ENCODE assay signal across 25 cellular contexts in genomic region chr7:4574851-4575250, GRCh38.
DNase-seq lines count a peak whose midpoint lies in the region; ATAC-seq, FAIRE-seq and TF ChIP-seq lines count a peak whose summit lies in the region.
"Had no signal": no experiment of that assay in that cellular context is flagged by ENCODE, and none has a peak within 500 bp of the region (broad histone marks: within the 10 kb centered on the region; RNA-seq: fewer than 3 reads in every experiment).

No MANE protein-coding gene starts in this region.

- no peak overlapping the region for H3K27ac ChIP-seq in pancreas
- H3K27ac ChIP-seq: 22Rv1; A549; BLaER1 treated with 17β-estradiol and CSF1 and Interleukin-3, amounts not matched to agents 10 nM and 100 nM had no signal

- peaks cover 2% of the 10 kb centered on the region for H3K27me3 Mint-ChIP-seq in MCF 10A (ENCODE audit: insufficient read depth, unreplicated experiment)

- no peaks in the 10 kb centered on the region for H3K9me3 ChIP-seq in pancreas
- H3K9me3 ChIP-seq: BE2C, Caco-2 had no signal

- no peaks in the 10 kb centered on the region for H3K27me3 ChIP-seq in pancreas
- H3K27me3 ChIP-seq: BE2C; BLaER1 treated with 17β-estradiol and CSF1 and Interleukin-3, amounts not matched to agents 10 nM and 100 nM had no signal

- H3K36me3 Mint-ChIP-seq in MCF 10A (ENCODE audit: insufficient read depth, unreplicated experiment): no peaks in the 10 kb centered on the region
- H3K36me3 Mint-ChIP-seq: CD4-positive, alpha-beta memory T cell had no signal

- H3K9me3 Mint-ChIP-seq in MCF 10A (ENCODE audit: unreplicated experiment): no peaks in the 10 kb centered on the region

- no peak overlapping the region for H3K4me3 Mint-ChIP-seq in MCF 10A (ENCODE audit: unreplicated experiment)
- H3K4me3 Mint-ChIP-seq: CD4-positive, alpha-beta memory T cell; HFFc6 had no signal

- no peak overlapping the region for H3K27ac Mint-ChIP-seq in MCF 10A (ENCODE audit: low read depth, unreplicated experiment)
- H3K27ac Mint-ChIP-seq: CD4-positive, alpha-beta memory T cell; HFFc6 had no signal

- intact Hi-C loops in pancreas (cut with DNase I) (no loop called here), MCF 10A (cut with micrococcal nuclease) (no loop called here)

- H3K36me3 ChIP-seq in pancreas: no peaks in the 10 kb centered on the region
- H3K36me3 ChIP-seq: BE2C; BLaER1 treated with 17β-estradiol and CSF1 and Interleukin-3, amounts not matched to agents 10 nM and 100 nM; HAP-1 had no signal

- no peak for TF ChIP-seq CTCF in pancreas (IDR thresholded peaks at IDR 0.05)
- no peak for TF ChIP-seq CTCF in MCF 10A (IDR thresholded peaks at IDR 0.05; ENCODE audit: unreplicated experiment)

- ATAC-seq in pancreas: no peak
- ATAC-seq: A549 had no signal

- BruUV-seq in MCF 10A (replicated peaks; lab: Mats Ljungman, UMichigan): no TSS peak

- H3K4me3 ChIP-seq in pancreas: no peak overlapping the region
- H3K4me3 ChIP-seq: A549; BLaER1 treated with 17β-estradiol and CSF1 and Interleukin-3, amounts not matched to agents 10 nM and 100 nM; HAP-1 had no signal

- DNase-seq in pancreas: no peak
- DNase-seq in MCF 10A (ENCODE audit: unreplicated experiment): no peak
- no peak for DNase-seq in DMS 273 treated with DMSO at 0.1 percent for 48 hours (lab: John Stamatoyannopoulos, UW)
- DNase-seq in hippocampal formation (lab: John Stamatoyannopoulos, UW): no peak
- no peak for DNase-seq in middle frontal gyrus (ENCODE audit: extremely low spot score, low spot score)
- DNase-seq: ACHN; AML-193; BE2C; Caco-2; CD4-positive, alpha-beta memory T cell; DMS79; EL; GF-D8; GOT3; HFFc6 had no signal

- H3K4me1 ChIP-seq in pancreas: no peaks in the 10 kb centered on the region
- H3K4me1 ChIP-seq: A549; BE2C; BLaER1 treated with 17β-estradiol and CSF1 and Interleukin-3, amounts not matched to agents 10 nM and 100 nM; Caco-2; HAP-1 had no signal

- CTCF ChIA-PET in MCF 10A (lab: Yijun Ruan, JAX): no interaction called here

- H3K4me1 Mint-ChIP-seq in MCF 10A (ENCODE audit: insufficient read depth, unreplicated experiment): no peaks in the 10 kb centered on the region
- H3K4me1 Mint-ChIP-seq: CD4-positive, alpha-beta memory T cell had no signal

- peak; percentile 98 for FAIRE-seq in A204.1 (lab: Jason Lieb, UNC)
- FAIRE-seq in TTC549 (lab: Jason Lieb, UNC): peak; percentile 90
- peak; percentile 88 for FAIRE-seq in endometrium (lab: Jason Lieb, UNC)
- FAIRE-seq in pancreas (lab: Jason Lieb, UNC): peak; percentile 91
- FAIRE-seq: A549, GM12891, GM18507, H54 had no signal

- POLR2A ChIA-PET in MCF 10A (lab: Yijun Ruan, JAX): no interaction called here
